In the genomic region with DNA sequence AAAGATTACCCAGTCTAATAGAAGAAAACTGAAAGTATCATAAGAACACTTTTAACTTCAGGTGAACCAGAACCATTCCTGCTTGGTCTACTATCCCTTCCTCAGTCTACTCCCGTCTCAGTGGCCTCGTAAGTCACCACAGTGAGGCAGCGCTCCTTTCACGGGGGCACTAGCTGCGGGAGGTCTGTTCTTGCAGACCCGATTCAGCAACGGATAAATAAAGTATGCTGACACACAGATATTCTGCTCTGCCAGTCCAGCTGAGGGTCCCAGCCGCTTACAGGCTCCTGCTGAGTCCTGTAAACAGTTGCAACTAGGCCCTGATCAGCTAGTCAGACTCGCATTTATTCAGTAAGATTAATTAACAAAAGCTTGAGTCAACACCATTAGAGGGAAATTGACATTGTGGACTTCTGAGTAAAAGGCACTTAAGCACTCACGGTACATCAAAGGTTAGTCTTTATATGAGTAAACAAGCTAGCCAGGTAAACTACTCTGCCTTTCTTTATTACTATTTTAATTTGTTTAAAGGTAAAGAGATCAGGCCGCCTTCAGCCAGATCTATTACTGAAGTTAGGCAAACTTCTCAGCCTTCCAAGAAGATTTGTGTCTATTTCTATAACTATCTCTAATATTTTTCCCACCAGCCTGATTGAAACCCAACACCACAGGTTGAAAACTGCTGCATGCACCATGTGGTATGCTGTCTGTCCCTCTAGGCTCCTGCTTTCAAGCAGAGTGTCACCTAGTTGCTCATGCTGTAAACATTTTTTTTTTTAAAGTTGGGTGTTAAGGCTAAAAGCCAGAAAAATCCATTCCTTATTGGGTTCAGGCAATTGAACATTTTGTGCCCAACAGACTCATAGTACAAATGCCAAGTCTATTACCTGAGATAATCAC, we compare ENCODE assay signal across 14 cellular contexts.
A peak's percentile ranks its signal among the peaks of the same experiment; 100 is the strongest.
DNase-seq lines count a peak whose midpoint lies in the region; ATAC-seq lines count a peak whose summit lies in the region.
"Had no signal": no experiment of that assay in that cellular context is flagged by ENCODE, and none has a peak within 500 bp of the region (broad histone marks: within the 10 kb centered on the region; RNA-seq: fewer than 3 reads in every experiment).

No MANE protein-coding gene starts in this region.

- H3K27ac ChIP-seq in mesodermal cell (ENCODE audit: low read depth, low read length, severe bottlenecking): peak overlapping the region; percentile 11
- H3K27ac ChIP-seq: thyroid gland had no signal

- no peak overlapping the region for H3K27ac Mint-ChIP-seq in T-helper 2 cell treated with Interferon-gamma antibody and Interleukin-4, amounts not matched to agents 5 μg/mL and 100 μg/mL, for 36 hours
- H3K27ac Mint-ChIP-seq: T-helper 17 cell had no signal

- no peak overlapping the region for H3K4me3 ChIP-seq in mesodermal cell (ENCODE audit: extremely low read depth, insufficient read depth, low read length, poor library complexity, severe bottlenecking)
- H3K4me3 ChIP-seq: HAP-1, thyroid gland had no signal

- H3K4me1 Mint-ChIP-seq in T-helper 2 cell treated with Interferon-gamma antibody and Interleukin-4, amounts not matched to agents 5 μg/mL and 100 μg/mL, for 36 hours (ENCODE audit: low read depth): peaks cover 6% of the 10 kb centered on the region
- H3K4me1 Mint-ChIP-seq: T-helper 17 cell had no signal

- DNase-seq in ELF-1 (ENCODE audit: low read depth, low spot score) (peak; percentile 30), NCI-H1417 treated with DMSO at 0.1 percent for 48 hours (lab: John Stamatoyannopoulos, UW) (peak; percentile 96), NCI-H69 (lab: John Stamatoyannopoulos, UW) (peak; percentile 99)
- no peak for DNase-seq in T-helper 2 cell treated with Interferon-gamma antibody and Interleukin-4, amounts not matched to agents 5 μg/mL and 100 μg/mL, for 36 hours (ENCODE audit: low spot score)
- DNase-seq: AML-193, SHP77, T-helper 17 cell, thyroid gland had no signal

- no peak overlapping the region for H3K4me3 Mint-ChIP-seq in T-helper 2 cell treated with Interferon-gamma antibody and Interleukin-4, amounts not matched to agents 5 μg/mL and 100 μg/mL, for 36 hours
- H3K4me3 Mint-ChIP-seq: T-helper 17 cell had no signal

- H3K9me3 Mint-ChIP-seq in T-helper 2 cell treated with Interferon-gamma antibody and Interleukin-4, amounts not matched to agents 5 μg/mL and 100 μg/mL, for 36 hours: no peaks in the 10 kb centered on the region

- WGBS in mesodermal cell (ENCODE audit: insufficient coverage in 2 of 2), 2 experiments: 40 to 53% methylated on average over 7 to 9 of the region's 11 CpGs

- H3K36me3 ChIP-seq in mesodermal cell (ENCODE audit: control insufficient read depth, insufficient read depth, low read length): peaks cover 19% of the 10 kb centered on the region

- peaks cover 10% of the 10 kb centered on the region for H3K4me1 ChIP-seq in mesodermal cell (ENCODE audit: control insufficient read depth, insufficient read depth, low read length, poor library complexity, severe bottlenecking)

- H3K27me3 Mint-ChIP-seq in T-helper 2 cell treated with Interferon-gamma antibody and Interleukin-4, amounts not matched to agents 5 μg/mL and 100 μg/mL, for 36 hours (ENCODE audit: low read depth): no peaks in the 10 kb centered on the region
- H3K27me3 Mint-ChIP-seq: T-helper 17 cell had no signal

- H3K36me3 Mint-ChIP-seq in T-helper 2 cell treated with Interferon-gamma antibody and Interleukin-4, amounts not matched to agents 5 μg/mL and 100 μg/mL, for 36 hours (ENCODE audit: low read depth): peaks cover 24% of the 10 kb centered on the region

- no peak for ATAC-seq in HG02610 (IDR thresholded peaks at IDR 0.05; ENCODE audit: unreplicated experiment)
- ATAC-seq in HG02588 (IDR thresholded peaks at IDR 0.05; ENCODE audit: unreplicated experiment): no peak
- ATAC-seq in GM19452 (IDR thresholded peaks at IDR 0.05; ENCODE audit: unreplicated experiment): no peak
- ATAC-seq: left lobe of liver, T-helper 17 cell had no signal

- H3K9me3 ChIP-seq in mesodermal cell (ENCODE audit: control insufficient read depth, low read length): no peaks in the 10 kb centered on the region
- H3K9me3 ChIP-seq: HAP-1, thyroid gland had no signal
